9 cellular contexts compared by ENCODE assay signal in the genomic region with DNA sequence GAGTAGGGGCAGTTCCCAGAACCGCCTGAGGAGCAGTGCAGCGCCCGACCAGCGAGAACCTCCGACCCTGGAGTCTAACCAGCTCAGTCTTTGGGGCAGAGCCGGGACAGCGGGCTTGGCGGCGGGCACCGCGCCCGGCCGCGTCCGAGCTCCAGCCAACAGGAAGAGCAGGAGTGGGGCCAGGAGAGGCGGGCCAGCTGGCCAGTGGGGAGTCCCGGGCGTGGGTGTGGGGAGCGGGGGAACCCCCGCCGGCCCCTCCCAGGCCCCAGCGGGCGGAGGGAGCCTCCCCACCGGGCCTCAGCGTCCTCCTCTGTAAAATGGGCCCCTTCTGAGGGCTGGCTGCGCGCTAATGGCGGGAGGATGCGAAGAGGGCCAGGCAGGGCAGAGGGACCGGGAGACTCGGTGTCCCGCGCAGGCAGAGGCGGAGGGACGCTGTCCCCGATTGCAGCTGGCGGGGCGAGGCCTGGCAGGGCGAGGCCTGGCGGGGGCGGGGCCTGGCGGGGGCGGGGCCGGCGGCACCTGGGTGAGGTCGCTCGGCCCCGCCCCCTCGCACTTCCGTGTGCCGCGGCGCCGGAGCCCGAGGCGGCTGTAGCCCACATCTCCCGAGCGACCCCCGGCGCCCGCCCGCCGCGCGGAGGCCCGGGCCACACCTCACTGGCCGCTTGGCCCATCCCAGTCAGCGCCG. TPM values are rescaled to one million over a fixed set of nuclear protein-coding genes. Genes with fewer than 3 reads are reported as not detected.
A peak's percentile ranks its signal among the peaks of the same experiment; 100 is the strongest.
DNase-seq lines count a peak whose midpoint lies in the region; ATAC-seq and TF ChIP-seq lines count a peak whose summit lies in the region.
"Had no signal": no experiment of that assay in that cellular context is flagged by ENCODE, and none has a peak within 500 bp of the region (broad histone marks: within the 10 kb centered on the region; RNA-seq: fewer than 3 reads in every experiment).

A gene (plus strand): TSS at position 550 of the 685 bp plus-strand sequence. CDS start 17,214 bp downstream, outside the sequence.

- H3K4me3 ChIP-seq in kidney epithelial cell (ENCODE audit: low read depth, low read length): peak within 1 kb of the TSS; percentile 63

- peak; percentile 59 for ATAC-seq in HG02642 (IDR thresholded peaks at IDR 0.05; ENCODE audit: poor library complexity, unreplicated experiment)

- H3K36me3 ChIP-seq in kidney epithelial cell (ENCODE audit: control insufficient read depth, insufficient read depth, low read length): no peaks in the 10 kb centered on the region

- peak; percentile 50 for TF ChIP-seq CTCF in kidney epithelial cell (IDR thresholded peaks at IDR 0.05; ENCODE audit: insufficient read depth, low read length, poor library complexity, severe bottlenecking)

- DNase-seq in NCI-H2029 (lab: John Stamatoyannopoulos, UW): peak; percentile 50
- no peak for DNase-seq in NCI-H2029 treated with DMSO at 0.1 percent for 48 hours (lab: John Stamatoyannopoulos, UW)
- DNase-seq in NCI-H1436 (lab: John Stamatoyannopoulos, UW): peak; percentile 28
- peak; percentile 38 for DNase-seq in activated CD4-positive, CD25-positive, alpha-beta regulatory T cell treated with anti-CD3 and anti-CD28 coated beads, Interleukin-2, amount 50 U/mL, for 16 hours (ENCODE audit: low read depth, low spot score)
- peak; percentile 67 for DNase-seq in cerebellar cortex (ENCODE audit: low spot score)
- peak; percentile 43 for DNase-seq in kidney epithelial cell (ENCODE audit: low read depth)
- peak; percentile 85 for DNase-seq in stimulated activated CD4-positive, alpha-beta T cell treated with anti-CD3 and anti-CD28 coated beads, Interleukin-15, amount 100 ng/mL, for 24 hours
- DNase-seq: DND-41 had no signal

- peaks cover 4% of the 10 kb centered on the region for H3K27me3 ChIP-seq in kidney epithelial cell (ENCODE audit: control insufficient read depth, insufficient read depth, low read length)

RNA-seq across cellular contexts. Expression of the gene that starts here (rescaled TPM):
- 6.9 and 10.1 TPM in 2 replicates for total RNA-seq in kidney epithelial cell
